1 cellular context compared by ENCODE assay signal in genomic region chr1:201493757-201494617, GRCh38.
TF ChIP-seq lines count a peak whose summit lies in the region.

No MANE protein-coding gene starts in this region.

TF ChIP-seq in SK-N-SH, 30 proteins besides CTCF, POLR2A, EP300 and RAD21 (continued from another document):
- no peak for TF ChIP-seq IRF3 (IDR thresholded peaks at IDR 0.05; ENCODE audit: low read depth, low read length)
- TF ChIP-seq ZBTB33 (IDR thresholded peaks at IDR 0.05; ENCODE audit: borderline replicate concordance, low read depth), result no peak
- TF ChIP-seq POLR2AphosphoS5 (IDR thresholded peaks at IDR 0.05; ENCODE audit: low read depth, low read length), result no peak
- no peak for TF ChIP-seq TAF1 (IDR thresholded peaks at IDR 0.05; ENCODE audit: borderline replicate concordance, low read depth, low read length)
- TF ChIP-seq SMC3 (IDR thresholded peaks at IDR 0.05; ENCODE audit: low read depth, low read length), result no peak
- TF ChIP-seq RXRA (IDR thresholded peaks at IDR 0.05; ENCODE audit: borderline replicate concordance, low read depth), result no peak
- TF ChIP-seq MAX (IDR thresholded peaks at IDR 0.05; ENCODE audit: low read depth), result no peak
- no peak for TF ChIP-seq RCOR1 (IDR thresholded peaks at IDR 0.05; ENCODE audit: low read length)
- no peak for TF ChIP-seq NRF1 (IDR thresholded peaks at IDR 0.05; ENCODE audit: low read depth, low read length)
- TF ChIP-seq YY1 (IDR thresholded peaks at IDR 0.05; ENCODE audit: low read depth), result no peak
- TF ChIP-seq NFIC (IDR thresholded peaks at IDR 0.05; ENCODE audit: borderline replicate concordance), result no peak
- no peak for TF ChIP-seq GABPA (IDR thresholded peaks at IDR 0.05; ENCODE audit: low read depth)
- no peak for TF ChIP-seq FOSL2 (IDR thresholded peaks at IDR 0.05; ENCODE audit: borderline replicate concordance, low read depth)
- TF ChIP-seq EZH2phosphoT487 (IDR thresholded peaks at IDR 0.05; ENCODE audit: borderline replicate concordance, low read depth), result no peak
TF ChIP-seq in SK-N-SH: peak in this region for 0.
